ENCODE assay signal across 12 cellular contexts in genomic region chr2:130142396-130143265, GRCh38. TPM values are rescaled to one million over a fixed set of nuclear protein-coding genes. Genes with fewer than 3 reads are reported as not detected.
A peak's percentile ranks its signal among the peaks of the same experiment; 100 is the strongest.
DNase-seq lines count a peak whose midpoint lies in the region; ATAC-seq and TF ChIP-seq lines count a peak whose summit lies in the region.
"Not testable (repeated sequence)": the region's sequence is repeated elsewhere in the genome, so short reads cannot be mapped to it uniquely, and the experiment has no call there.
"Had no signal": no experiment of that assay in that cellular context is flagged by ENCODE, and none has a peak within 500 bp of the region (broad histone marks: within the 10 kb centered on the region; RNA-seq: fewer than 3 reads in every experiment).

No MANE protein-coding gene starts in this region.

- peaks cover 38% of the 10 kb centered on the region for H4K20me1 ChIP-seq in neural progenitor cell (ENCODE audit: low read depth)

- H3K4me2 ChIP-seq in neural progenitor cell: not testable (repeated sequence)

- not testable (repeated sequence) for TF ChIP-seq POLR2A in testis (IDR thresholded peaks at IDR 0.05)

- H3K4me3 Mint-ChIP-seq in CD4-positive, alpha-beta memory T cell: peak overlapping the region in 6 of 8 donors; percentile 25 to 84 (median 70)
- H3K4me3 Mint-ChIP-seq in T-helper 17 cell (peak overlapping the region; percentile 87), brain (peak overlapping the region in 3 of 5 experiments; percentile 70 to 80 (median 76)), mesothelial cell of epicardium (peak overlapping the region; percentile 61), neural progenitor cell (peak overlapping the region; percentile 79)
- H3K4me3 Mint-ChIP-seq in activated T-helper 2 cell treated with anti-CD3 and anti-CD28 coated beads, Interferon-gamma antibody, Interleukin-2, Interleukin-4, amounts not matched to agents 10 μg/mL and 5 μg/mL and 100 μg/mL, durations not matched to agents 14 hours and 24 hours and 36 hours (ENCODE audit: low read depth): peak overlapping the region; percentile 37

- H3K36me3 ChIP-seq in CD4-positive, alpha-beta memory T cell (ENCODE audit: insufficient read depth, low read length); right atrium auricular region; neural progenitor cell; testis (ENCODE audit: low read depth, missing control alignments): not testable (repeated sequence)

- not testable (repeated sequence) for H2AFZ ChIP-seq in neural progenitor cell (replicated peaks)

- peaks cover 21% of the 10 kb centered on the region for H3F3A ChIP-seq in neural progenitor cell (ENCODE audit: low read depth)

- not testable (repeated sequence) for H3K27me3 Mint-ChIP-seq in CD4-positive, alpha-beta memory T cell; T-helper 17 cell; activated T-helper 2 cell treated with anti-CD3 and anti-CD28 coated beads, Interferon-gamma antibody, Interleukin-2, Interleukin-4, amounts not matched to agents 10 μg/mL and 5 μg/mL and 100 μg/mL, durations not matched to agents 14 hours and 24 hours and 36 hours (ENCODE audit: low read depth); brain; mesothelial cell of epicardium (ENCODE audit: low read depth); neural progenitor cell (ENCODE audit: insufficient read depth, low read depth)

- not testable (repeated sequence) for H3K79me2 ChIP-seq in neural progenitor cell (ENCODE audit: low read depth)

- H3K27ac ChIP-seq in CD4-positive, alpha-beta memory T cell (ENCODE audit: low read depth, low read length); right atrium auricular region; neural progenitor cell; testis: not testable (repeated sequence)

- not testable (repeated sequence) for DNase-seq in CD4-positive, alpha-beta memory T cell; T-helper 17 cell; neural progenitor cell (ENCODE audit: low spot score)
- peak; percentile 4 for DNase-seq in activated T-helper 2 cell treated with anti-CD3 and anti-CD28 coated beads, Interferon-gamma antibody, Interleukin-2, Interleukin-4, amounts not matched to agents 10 μg/mL and 5 μg/mL and 100 μg/mL, durations not matched to agents 14 hours and 24 hours and 36 hours (ENCODE audit: low spot score)
- DNase-seq in right atrium auricular region (ENCODE audit: low spot score) (peak; percentile 42), mesothelial cell of epicardium (ENCODE audit: low spot score in 2 of 2, unreplicated experiment in 2 of 2) (peak in 1 of 2 experiments; percentile 22), testis (peak; percentile 8)

- not testable (repeated sequence) for H3K9ac ChIP-seq in neural progenitor cell

- CTCF ChIA-PET in CD4-positive, alpha-beta memory T cell (lab: Charles Lee; ENCODE audit: partially characterized antibody): not testable (repeated sequence)

- not testable (repeated sequence) for H3K36me3 Mint-ChIP-seq in CD4-positive, alpha-beta memory T cell; T-helper 17 cell (ENCODE audit: low read depth); activated T-helper 2 cell treated with anti-CD3 and anti-CD28 coated beads, Interferon-gamma antibody, Interleukin-2, Interleukin-4, amounts not matched to agents 10 μg/mL and 5 μg/mL and 100 μg/mL, durations not matched to agents 14 hours and 24 hours and 36 hours (ENCODE audit: low read depth); brain; mesothelial cell of epicardium; neural progenitor cell

- POLR2A ChIA-PET in CD4-positive, alpha-beta memory T cell (lab: Charles Lee; ENCODE audit: partially characterized antibody): not testable (repeated sequence)

- peaks cover 0 to 11% (median 3%) of the 10 kb centered on the region in 4 donors for H3K4me1 Mint-ChIP-seq in CD4-positive, alpha-beta memory T cell
- peaks cover 11% of the 10 kb centered on the region for H3K4me1 Mint-ChIP-seq in T-helper 17 cell
- H3K4me1 Mint-ChIP-seq in activated T-helper 2 cell treated with anti-CD3 and anti-CD28 coated beads, Interferon-gamma antibody, Interleukin-2, Interleukin-4, amounts not matched to agents 10 μg/mL and 5 μg/mL and 100 μg/mL, durations not matched to agents 14 hours and 24 hours and 36 hours (ENCODE audit: low read depth); mesothelial cell of epicardium; neural progenitor cell: not testable (repeated sequence)
- H3K4me1 Mint-ChIP-seq in brain: peaks cover 12% of the 10 kb centered on the region

- intact Hi-C loops in CD4-positive, alpha-beta memory T cell (cut with micrococcal nuclease): loop anchor here (10.0 kb wide), 1 partner anchor 202 kb away; the partner anchor contains the start of gene IMP4
- intact Hi-C loops in activated T-helper 2 cell treated with anti-CD3 and anti-CD28 coated beads, Interferon-gamma antibody, Interleukin-2, Interleukin-4, amounts not matched to agents 10 μg/mL and 5 μg/mL and 100 μg/mL, durations not matched to agents 14 hours and 24 hours and 36 hours (cut with micrococcal nuclease); testis (cut with DNase I; ENCODE audit: low total_unique reads): not testable (repeated sequence)

- 70 to 90% methylated on average over 3 to 11 of the region's 13 CpGs for WGBS in testis, 2 donors

- H3K9me3 Mint-ChIP-seq in CD4-positive, alpha-beta memory T cell; activated T-helper 2 cell treated with anti-CD3 and anti-CD28 coated beads, Interferon-gamma antibody, Interleukin-2, Interleukin-4, amounts not matched to agents 10 μg/mL and 5 μg/mL and 100 μg/mL, durations not matched to agents 14 hours and 24 hours and 36 hours; brain; mesothelial cell of epicardium; neural progenitor cell: not testable (repeated sequence)

- ATAC-seq in T-helper 17 cell: not testable (repeated sequence)

- not testable (repeated sequence) for TF ChIP-seq CTCF in brain (conservative IDR thresholded peaks at IDR 0.05); right atrium auricular region (IDR thresholded peaks at IDR 0.05); mesothelial cell of epicardium (IDR thresholded peaks at IDR 0.05; ENCODE audit: unreplicated experiment); neural progenitor cell (IDR thresholded peaks at IDR 0.05); testis (IDR thresholded peaks at IDR 0.05)

- not testable (repeated sequence) for H3K9me3 ChIP-seq in CD4-positive, alpha-beta memory T cell (ENCODE audit: control insufficient read depth in 1 of 2, low read length in 2 of 2); T-helper 17 cell (ENCODE audit: control insufficient read depth, low read length, poor library complexity, severe bottlenecking); right atrium auricular region; neural progenitor cell (ENCODE audit: low read depth); testis

- not testable (repeated sequence) for H3K27ac Mint-ChIP-seq in CD4-positive, alpha-beta memory T cell; activated T-helper 2 cell treated with anti-CD3 and anti-CD28 coated beads, Interferon-gamma antibody, Interleukin-2, Interleukin-4, amounts not matched to agents 10 μg/mL and 5 μg/mL and 100 μg/mL, durations not matched to agents 14 hours and 24 hours and 36 hours; mesothelial cell of epicardium; neural progenitor cell
- H3K27ac Mint-ChIP-seq in T-helper 17 cell (peak overlapping the region; percentile 80), brain (peak overlapping the region in 1 of 5 experiments; percentile 55)

- not testable (repeated sequence) for H3K27me3 ChIP-seq in CD4-positive, alpha-beta memory T cell (ENCODE audit: insufficient read depth, low read length); right atrium auricular region; neural progenitor cell; testis

- not testable (repeated sequence) for H3K4me3 ChIP-seq in CD4-positive, alpha-beta memory T cell (ENCODE audit: low read length in 2 of 2); right atrium auricular region; neural progenitor cell; testis

- H3K4me1 ChIP-seq in CD4-positive, alpha-beta memory T cell (ENCODE audit: insufficient read depth, low read length); right atrium auricular region; neural progenitor cell; testis: not testable (repeated sequence)

RNA-seq across cellular contexts. Expression of gene CCDC74B, which starts 2.3 kb away (rescaled TPM):
- total RNA-seq in CD4-positive, alpha-beta memory T cell: under 1 TPM; 0.12 to 0.30 TPM
- not detected for polyA plus RNA-seq in CD4-positive, alpha-beta memory T cell
- total RNA-seq in T-helper 17 cell (under 1 TPM; 0.21 to 0.99 TPM), right atrium auricular region (1 to 10 TPM; 1.1 to 2.5 TPM), mesothelial cell of epicardium (7.1 to 8.9 TPM (median 7.4 TPM) in 3 replicates), neural progenitor cell (ENCODE audit: low replicate concordance) (8.8 and 13.8 TPM in 2 replicates), testis (100 to 1,000 TPM in 1 of 2 donors, 10 to 100 TPM in 1; 72.6 to 117 TPM)
- total RNA-seq in activated T-helper 2 cell treated with anti-CD3 and anti-CD28 coated beads, Interferon-gamma antibody, Interleukin-2, Interleukin-4, amounts not matched to agents 10 μg/mL and 5 μg/mL and 100 μg/mL, durations not matched to agents 14 hours and 24 hours and 36 hours: 0.94 and 1.1 TPM in 2 replicates
- polyA plus RNA-seq in brain (ENCODE audit: insufficient read depth, low read depth, low replicate concordance) (32.4 TPM), testis (ENCODE audit: insufficient read depth, low read depth, low replicate concordance) (140 TPM)
- polyA plus RNA-seq: CD14-positive monocyte had no signal

RNA-seq across cellular contexts. Expression of gene POTEF, which starts 13.6 kb away (rescaled TPM):
- not detected for total RNA-seq in CD4-positive, alpha-beta memory T cell
- under 1 TPM in 1 of 2 donors, not detected in 1; 0.16 TPM for polyA plus RNA-seq in CD4-positive, alpha-beta memory T cell
- not detected for total RNA-seq in T-helper 17 cell
- not detected in 2 replicates for total RNA-seq in activated T-helper 2 cell treated with anti-CD3 and anti-CD28 coated beads, Interferon-gamma antibody, Interleukin-2, Interleukin-4, amounts not matched to agents 10 μg/mL and 5 μg/mL and 100 μg/mL, durations not matched to agents 14 hours and 24 hours and 36 hours
- not detected for polyA plus RNA-seq in brain (ENCODE audit: insufficient read depth, low read depth, low replicate concordance)
- total RNA-seq in right atrium auricular region: under 1 TPM in 1 of 2 donors, not detected in 1; 0.47 TPM
- total RNA-seq in mesothelial cell of epicardium: 49.5 to 55.5 TPM (median 53.3 TPM) in 3 replicates
- 15.1 and 17.6 TPM in 2 replicates for total RNA-seq in neural progenitor cell (ENCODE audit: low replicate concordance)
- 10 to 100 TPM; 56.9 to 88.4 TPM for total RNA-seq in testis
- 10.3 TPM for polyA plus RNA-seq in testis (ENCODE audit: insufficient read depth, low read depth, low replicate concordance)
- total RNA-seq: Calu3, M059J had no signal
- polyA plus RNA-seq: CD14-positive monocyte had no signal

RNA-seq across cellular contexts. Expression of gene SMPD4, which starts 38.8 kb away (rescaled TPM):
- 10 to 100 TPM; 48.8 to 51.5 TPM for total RNA-seq in CD4-positive, alpha-beta memory T cell
- polyA plus RNA-seq in CD4-positive, alpha-beta memory T cell: 10 to 100 TPM; 26.1 to 41.4 TPM
- total RNA-seq in T-helper 17 cell (10 to 100 TPM; 67.6 to 83.3 TPM), right atrium auricular region (10 to 100 TPM; 20.7 to 23.8 TPM), mesothelial cell of epicardium (82.8 to 89.2 TPM (median 85.7 TPM) in 3 replicates), neural progenitor cell (ENCODE audit: low replicate concordance) (23.6 and 45.1 TPM in 2 replicates), testis (100 to 1,000 TPM; 101 to 121 TPM)
- total RNA-seq in activated T-helper 2 cell treated with anti-CD3 and anti-CD28 coated beads, Interferon-gamma antibody, Interleukin-2, Interleukin-4, amounts not matched to agents 10 μg/mL and 5 μg/mL and 100 μg/mL, durations not matched to agents 14 hours and 24 hours and 36 hours: 84.3 and 84.8 TPM in 2 replicates
- polyA plus RNA-seq in brain (ENCODE audit: insufficient read depth, low read depth, low replicate concordance) (51.3 TPM), testis (ENCODE audit: insufficient read depth, low read depth, low replicate concordance) (89.0 TPM)

RNA-seq across cellular contexts. Expression of gene MZT2B, which starts 39.4 kb away (rescaled TPM):
- total RNA-seq in CD4-positive, alpha-beta memory T cell: 100 to 1,000 TPM; 205 to 207 TPM
- polyA plus RNA-seq in CD4-positive, alpha-beta memory T cell: 100 to 1,000 TPM; 184 to 199 TPM
- 100 to 1,000 TPM; 193 to 211 TPM for total RNA-seq in T-helper 17 cell
- 349 and 376 TPM in 2 replicates for total RNA-seq in activated T-helper 2 cell treated with anti-CD3 and anti-CD28 coated beads, Interferon-gamma antibody, Interleukin-2, Interleukin-4, amounts not matched to agents 10 μg/mL and 5 μg/mL and 100 μg/mL, durations not matched to agents 14 hours and 24 hours and 36 hours
- polyA plus RNA-seq in brain (ENCODE audit: insufficient read depth, low read depth, low replicate concordance): 403 TPM
- 100 to 1,000 TPM; 104 to 157 TPM for total RNA-seq in right atrium auricular region
- 217 to 234 TPM (median 231 TPM) in 3 replicates for total RNA-seq in mesothelial cell of epicardium
- total RNA-seq in neural progenitor cell (ENCODE audit: low replicate concordance): 21.4 and 91.8 TPM in 2 replicates
- total RNA-seq in testis: 100 to 1,000 TPM; 132 to 137 TPM
- 264 TPM for polyA plus RNA-seq in testis (ENCODE audit: insufficient read depth, low read depth, low replicate concordance)

RNA-seq across cellular contexts. Expression of gene TUBA3E, which starts 55.6 kb away (rescaled TPM):
- total RNA-seq in CD4-positive, alpha-beta memory T cell: not detected
- not detected for polyA plus RNA-seq in CD4-positive, alpha-beta memory T cell
- total RNA-seq in T-helper 17 cell: not detected
- not detected in 2 replicates for total RNA-seq in activated T-helper 2 cell treated with anti-CD3 and anti-CD28 coated beads, Interferon-gamma antibody, Interleukin-2, Interleukin-4, amounts not matched to agents 10 μg/mL and 5 μg/mL and 100 μg/mL, durations not matched to agents 14 hours and 24 hours and 36 hours
- polyA plus RNA-seq in brain (ENCODE audit: insufficient read depth, low read depth, low replicate concordance): not detected
- total RNA-seq in right atrium auricular region: 1 to 10 TPM; 1.6 to 9.5 TPM
- not detected in 3 replicates for total RNA-seq in mesothelial cell of epicardium
- total RNA-seq in neural progenitor cell (ENCODE audit: low replicate concordance): not detected in 2 replicates
- 100 to 1,000 TPM; 129 to 141 TPM for total RNA-seq in testis
- polyA plus RNA-seq in testis (ENCODE audit: insufficient read depth, low read depth, low replicate concordance): 386 TPM
- total RNA-seq: Calu3, M059J had no signal
- polyA plus RNA-seq: A549, CD14-positive monocyte had no signal

Comparison
In these comparisons a context has a peak if more than half of its experiments do, and no peak if none do; other contexts are left out.
1. H3K4me3 Mint-ChIP-seq: peak in every context shown above with its lines; median percentile 87 in T-helper 17 cell; 79 in neural progenitor cell; 76 in brain; 70 in CD4-positive, alpha-beta memory T cell; 61 in mesothelial cell of epicardium; 37 in activated T-helper 2 cell treated with anti-CD3 and anti-CD28 coated beads, Interferon-gamma antibody, Interleukin-2, Interleukin-4, amounts not matched to agents 10 μg/mL and 5 μg/mL and 100 μg/mL, durations not matched to agents 14 hours and 24 hours and 36 hours.
2. RNA of gene POTEF, which starts 13.6 kb away (total RNA-seq): 56.9 to 88.4 TPM in testis, 49.5 to 55.5 TPM in mesothelial cell of epicardium and 15.1 to 17.6 TPM in neural progenitor cell; 0.47 TPM in right atrium auricular region, not detected in CD4-positive, alpha-beta memory T cell, not detected in T-helper 17 cell and not detected in activated T-helper 2 cell treated with anti-CD3 and anti-CD28 coated beads, Interferon-gamma antibody, Interleukin-2, Interleukin-4, amounts not matched to agents 10 μg/mL and 5 μg/mL and 100 μg/mL, durations not matched to agents 14 hours and 24 hours and 36 hours; every median in the first group is over 10 times any median in the second.